15 cellular contexts compared by ENCODE assay signal in the genomic region with DNA sequence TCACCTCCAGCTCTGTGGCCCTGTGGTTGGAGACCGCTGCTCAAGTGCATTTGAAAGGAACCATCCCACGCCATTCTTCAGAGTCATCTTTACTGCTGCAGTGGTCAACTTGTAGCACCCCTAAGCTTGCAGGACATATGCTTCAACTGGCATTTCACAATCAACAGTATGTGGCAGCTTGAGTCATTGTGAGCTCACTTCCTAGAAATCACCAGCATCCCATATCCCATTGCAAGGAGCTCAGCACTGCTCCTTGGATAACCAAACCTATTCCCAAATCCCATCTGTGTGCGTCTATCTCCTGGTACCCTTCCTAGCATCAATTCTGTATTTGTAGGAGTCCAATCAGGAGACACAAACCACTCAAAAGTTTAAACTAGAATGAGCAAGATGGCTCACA. TPM values are rescaled to one million over a fixed set of nuclear protein-coding genes. Genes with fewer than 3 reads are reported as not detected.
"Had no signal": no experiment of that assay in that cellular context is flagged by ENCODE, and none has a peak within 500 bp of the region (broad histone marks: within the 10 kb centered on the region; RNA-seq: fewer than 3 reads in every experiment).

No MANE protein-coding gene starts in this region.

RNA-seq across cellular contexts. Expression of a gene that starts 51.0 kb away (rescaled TPM):
- total RNA-seq: colonic mucosa, dermis blood vessel endothelial cell, dermis microvascular lymphatic vessel endothelial cell, endodermal cell, endothelial cell of umbilical vein, epithelial cell of proximal tubule, esophagus mucosa, esophagus muscularis mucosa, fibroblast of villous mesenchyme, foreskin keratinocyte, frontal cortex, gastrocnemius medialis, glomerular endothelial cell, heart left ventricle, heart right ventricle had no signal
